Comparison of ENCODE assay signal across 13 cellular contexts in genomic region chr17:82978354-82978753, GRCh38.
A peak's percentile ranks its signal among the peaks of the same experiment; 100 is the strongest.
DNase-seq lines count a peak whose midpoint lies in the region; ATAC-seq and TF ChIP-seq lines count a peak whose summit lies in the region.
"Had no signal": no experiment of that assay in that cellular context is flagged by ENCODE, and none has a peak within 500 bp of the region (broad histone marks: within the 10 kb centered on the region; RNA-seq: fewer than 3 reads in every experiment).

No MANE protein-coding gene starts in this region.

- no peaks in the 10 kb centered on the region for H3K36me3 Mint-ChIP-seq in stimulated activated naive CD8-positive, alpha-beta T cell treated with anti-CD3 and anti-CD28 coated beads, Interleukin-15, Interleukin-2, amounts not matched to agents 100 ng/mL and 50 ng/mL, for 24 hours (ENCODE audit: low read depth)
- H3K36me3 Mint-ChIP-seq in activated CD8-positive, alpha-beta T cell treated with anti-CD3 and anti-CD28 coated beads for 36 hours (ENCODE audit: low read depth): no peaks in the 10 kb centered on the region
- no peaks in the 10 kb centered on the region for H3K36me3 Mint-ChIP-seq in naive B cell

- no peaks in the 10 kb centered on the region for H3K9me3 Mint-ChIP-seq in stimulated activated naive CD8-positive, alpha-beta T cell treated with anti-CD3 and anti-CD28 coated beads, Interleukin-15, Interleukin-2, amounts not matched to agents 100 ng/mL and 50 ng/mL, for 24 hours
- no peaks in the 10 kb centered on the region for H3K9me3 Mint-ChIP-seq in activated CD8-positive, alpha-beta T cell treated with anti-CD3 and anti-CD28 coated beads for 36 hours
- no peaks in the 10 kb centered on the region for H3K9me3 Mint-ChIP-seq in naive B cell

- TF ChIP-seq CTCF in activated CD8-positive, alpha-beta T cell treated with anti-CD3 and anti-CD28 coated beads for 36 hours (IDR thresholded peaks at IDR 0.05): no peak

- POLR2A ChIA-PET in activated CD8-positive, alpha-beta T cell treated with anti-CD3 and anti-CD28 coated beads for 36 hours (lab: Charles Lee): interaction anchor here (0.6 to 1.1 kb wide), 3 partner anchors 8 to 174 kb away, joined by 3 to 4 read pairs (median 4); no protein-coding TSS in a partner anchor

- intact Hi-C loops in activated CD8-positive, alpha-beta T cell treated with anti-CD3 and anti-CD28 coated beads for 36 hours (cut with micrococcal nuclease): no loop called here

- no peak for DNase-seq in stimulated activated naive CD8-positive, alpha-beta T cell treated with anti-CD3 and anti-CD28 coated beads, Interleukin-15, Interleukin-2, amounts not matched to agents 100 U/mL and 50 U/mL, for 24 hours
- DNase-seq in activated CD8-positive, alpha-beta T cell treated with anti-CD3 and anti-CD28 coated beads for 36 hours: no peak
- DNase-seq in naive B cell (no peak), NCI-H510A treated with DMSO at 0.1 percent for 48 hours (lab: John Stamatoyannopoulos, UW) (no peak), COLO829 (ENCODE audit: low spot score) (no peak)
- DNase-seq: activated CD4-positive, alpha-beta T cell treated with anti-CD3 and anti-CD28 coated beads for 4 hours; activated gamma-delta T cell treated with Interleukin-2 at 50 U/mL for 16 hours; brain microvascular endothelial cell; NCI-H1436 treated with DMSO at 0.1 percent for 48 hours; NCI-H345 had no signal

- peak overlapping the region; percentile 18 for H3K27ac Mint-ChIP-seq in stimulated activated naive CD8-positive, alpha-beta T cell treated with anti-CD3 and anti-CD28 coated beads, Interleukin-15, Interleukin-2, amounts not matched to agents 100 ng/mL and 50 ng/mL, for 24 hours
- H3K27ac Mint-ChIP-seq in activated CD8-positive, alpha-beta T cell treated with anti-CD3 and anti-CD28 coated beads for 36 hours: peak overlapping the region; percentile 66
- H3K27ac Mint-ChIP-seq in naive B cell: peak overlapping the region; percentile 27 to 92 (median 84)

- CTCF ChIA-PET in activated CD8-positive, alpha-beta T cell treated with anti-CD3 and anti-CD28 coated beads for 36 hours (lab: Charles Lee): interaction anchor here (1.6 kb wide), 1 partner anchor 197 kb away, joined by 3 read pairs; no protein-coding TSS in a partner anchor

- no peak overlapping the region for H3K4me3 Mint-ChIP-seq in stimulated activated naive CD8-positive, alpha-beta T cell treated with anti-CD3 and anti-CD28 coated beads, Interleukin-15, Interleukin-2, amounts not matched to agents 100 ng/mL and 50 ng/mL, for 24 hours
- H3K4me3 Mint-ChIP-seq in activated CD8-positive, alpha-beta T cell treated with anti-CD3 and anti-CD28 coated beads for 36 hours: peak overlapping the region; percentile 26
- H3K4me3 Mint-ChIP-seq in naive B cell: peak overlapping the region in 6 of 8 donors; percentile 7 to 76 (median 61)

- ATAC-seq in stimulated activated naive CD8-positive, alpha-beta T cell treated with anti-CD3 and anti-CD28 coated beads, Interleukin-15, Interleukin-2, amounts not matched to agents 100 U/mL and 50 U/mL, for 24 hours: no peak
- no peak for ATAC-seq in activated CD8-positive, alpha-beta T cell treated with anti-CD3 and anti-CD28 coated beads for 36 hours
- ATAC-seq in naive B cell (ENCODE audit: low read depth in 2 of 2) (no peak), GM19023 (IDR thresholded peaks at IDR 0.05; ENCODE audit: unreplicated experiment) (no peak), HG03442 (IDR thresholded peaks at IDR 0.05; ENCODE audit: unreplicated experiment) (no peak)

- H3K27me3 Mint-ChIP-seq in stimulated activated naive CD8-positive, alpha-beta T cell treated with anti-CD3 and anti-CD28 coated beads, Interleukin-15, Interleukin-2, amounts not matched to agents 100 ng/mL and 50 ng/mL, for 24 hours: no peaks in the 10 kb centered on the region
- H3K27me3 Mint-ChIP-seq in activated CD8-positive, alpha-beta T cell treated with anti-CD3 and anti-CD28 coated beads for 36 hours: no peaks in the 10 kb centered on the region
- H3K27me3 Mint-ChIP-seq in naive B cell: no peaks in the 10 kb centered on the region

- peaks cover 19% of the 10 kb centered on the region for H3K4me1 Mint-ChIP-seq in stimulated activated naive CD8-positive, alpha-beta T cell treated with anti-CD3 and anti-CD28 coated beads, Interleukin-15, Interleukin-2, amounts not matched to agents 100 ng/mL and 50 ng/mL, for 24 hours (ENCODE audit: low read depth)
- H3K4me1 Mint-ChIP-seq in activated CD8-positive, alpha-beta T cell treated with anti-CD3 and anti-CD28 coated beads for 36 hours (ENCODE audit: low read depth): peaks cover 19% of the 10 kb centered on the region
- peaks cover 21 to 34% (median 30%) of the 10 kb centered on the region in 3 donors for H3K4me1 Mint-ChIP-seq in naive B cell

Comparison
In these comparisons a context has a peak if more than half of its experiments do, and no peak if none do; other contexts are left out.
1. H3K27ac Mint-ChIP-seq: peak in every context shown above with its lines; median percentile 84 in naive B cell; 66 in activated CD8-positive, alpha-beta T cell treated with anti-CD3 and anti-CD28 coated beads for 36 hours; 18 in stimulated activated naive CD8-positive, alpha-beta T cell treated with anti-CD3 and anti-CD28 coated beads, Interleukin-15, Interleukin-2, amounts not matched to agents 100 ng/mL and 50 ng/mL, for 24 hours.